ENCODE assay signal across 1 cellular context in genomic region chr17:59840908-59841666, GRCh38.
TF ChIP-seq lines count a peak whose summit lies in the region.

No MANE protein-coding gene starts in this region.

TF ChIP-seq in K562, 482 proteins besides CTCF, POLR2A, EP300 and RAD21 (continued from another document):
- TF ChIP-seq TSHZ1 (CRISPR knock-in tag; IDR thresholded peaks at IDR 0.05) = no peak
